In the genomic region with DNA sequence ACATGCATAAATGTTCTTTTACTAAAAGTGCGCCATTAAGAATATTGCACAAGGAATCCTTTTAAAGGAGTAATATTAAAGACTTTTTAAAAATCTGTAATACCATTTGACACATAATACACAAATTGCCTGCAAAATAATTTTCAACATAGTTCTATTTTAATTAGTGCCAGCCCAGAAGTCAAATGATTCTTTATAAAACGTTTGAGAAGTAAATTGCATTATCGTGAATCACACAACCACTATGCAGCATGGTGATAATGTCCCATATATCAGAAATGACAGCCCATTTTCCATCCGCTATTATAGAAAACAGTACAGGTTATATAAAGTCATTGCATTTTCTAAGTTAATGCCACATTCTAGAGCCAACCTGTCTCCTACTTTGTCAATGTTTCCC, we compare ENCODE assay signal across 2 cellular contexts.
"Had no signal": no experiment of that assay in that cellular context is flagged by ENCODE, and none has a peak within 500 bp of the region (broad histone marks: within the 10 kb centered on the region; RNA-seq: fewer than 3 reads in every experiment).

No MANE protein-coding gene starts in this region.

- ATAC-seq: GM12878 had no signal

- H3K4me3 ChIP-seq: GM12878 had no signal

- DNase-seq: GF-D8 had no signal
